Comparison of ENCODE assay signal across 13 cellular contexts in genomic region chr9:95074632-95075269, GRCh38.
DNase-seq lines count a peak whose midpoint lies in the region; ATAC-seq and FAIRE-seq lines count a peak whose summit lies in the region.
"Had no signal": no experiment of that assay in that cellular context is flagged by ENCODE, and none has a peak within 500 bp of the region (broad histone marks: within the 10 kb centered on the region; RNA-seq: fewer than 3 reads in every experiment).

No MANE protein-coding gene starts in this region.

- H3K27ac Mint-ChIP-seq in effector memory CD8-positive, alpha-beta T cell, result no peak overlapping the region
- H3K27ac Mint-ChIP-seq: activated naive CD8-positive, alpha-beta T cell had no signal

- H3K4me1 Mint-ChIP-seq in effector memory CD8-positive, alpha-beta T cell (ENCODE audit: low read depth in 2 of 2), result no peaks in the 10 kb centered on the region

- no peaks in the 10 kb centered on the region for H3K9me3 ChIP-seq in muscle layer of colon (ENCODE audit: low read length)

- no peaks in the 10 kb centered on the region for H3K36me3 Mint-ChIP-seq in effector memory CD8-positive, alpha-beta T cell (ENCODE audit: insufficient read depth)

- no peak overlapping the region for H3K4me3 ChIP-seq in muscle layer of colon (ENCODE audit: low read depth in 1 of 2, low read length in 2 of 2)

- H3K4me3 Mint-ChIP-seq in effector memory CD8-positive, alpha-beta T cell, result no peak overlapping the region
- H3K4me3 Mint-ChIP-seq: activated naive CD8-positive, alpha-beta T cell had no signal

- no peaks in the 10 kb centered on the region for H3K9me3 Mint-ChIP-seq in effector memory CD8-positive, alpha-beta T cell

- H3K27me3 Mint-ChIP-seq in effector memory CD8-positive, alpha-beta T cell, result no peaks in the 10 kb centered on the region
- H3K27me3 Mint-ChIP-seq: activated naive CD8-positive, alpha-beta T cell had no signal

- no peak overlapping the region for H3K9ac ChIP-seq in muscle layer of colon (ENCODE audit: low read length)

- no peak for ATAC-seq in Right ventricle myocardium inferior
- no peak for ATAC-seq in effector memory CD8-positive, alpha-beta T cell (replicated peaks)

- intact Hi-C loops in cardiac septum (cut with DNase I) (loop anchor here (5.0 kb wide), 1 partner anchor 47 kb away; no protein-coding TSS in a partner anchor), Right ventricle myocardium inferior (cut with DNase I) (no loop called here)

- no peaks in the 10 kb centered on the region for H3K27me3 ChIP-seq in muscle layer of colon (ENCODE audit: control insufficient read depth in 1 of 2, insufficient read depth in 2 of 2, low read length in 2 of 2)

- H3K27ac ChIP-seq in caudate nucleus (ENCODE audit: low read depth, low read length) (peak overlapping the region; percentile 98), muscle layer of colon (ENCODE audit: low read depth, low read length) (peak overlapping the region; percentile 26)

- H3K36me3 ChIP-seq in muscle layer of colon (ENCODE audit: insufficient read depth, low read length), result peaks cover 20% of the 10 kb centered on the region

- peak; percentile 5 for FAIRE-seq in urothelium cell line (lab: Jason Lieb, UNC)
- FAIRE-seq: H54 had no signal

- DNase-seq in cardiac septum (ENCODE audit: low spot score) (peak; percentile 73), Right ventricle myocardium inferior (ENCODE audit: missing footprints) (no peak), caudate nucleus (lab: John Stamatoyannopoulos, UW) (no peak), urothelium cell line (ENCODE audit: low spot score) (no peak), T-helper 9 cell (no peak), dedifferentiated amniotic fluid mesenchymal stem cell (ENCODE audit: extremely low spot score) (no peak)
- DNase-seq in effector memory CD8-positive, alpha-beta T cell, result no peak
- DNase-seq: DND-41, NCI-H187 treated with DMSO at 0.1 percent for 48 hours, trophoblast cell had no signal

- peaks cover 90% of the 10 kb centered on the region for H3K4me1 ChIP-seq in muscle layer of colon (ENCODE audit: insufficient read depth, low read length)
